ENCODE assay signal across 3 cellular contexts in the genomic region with DNA sequence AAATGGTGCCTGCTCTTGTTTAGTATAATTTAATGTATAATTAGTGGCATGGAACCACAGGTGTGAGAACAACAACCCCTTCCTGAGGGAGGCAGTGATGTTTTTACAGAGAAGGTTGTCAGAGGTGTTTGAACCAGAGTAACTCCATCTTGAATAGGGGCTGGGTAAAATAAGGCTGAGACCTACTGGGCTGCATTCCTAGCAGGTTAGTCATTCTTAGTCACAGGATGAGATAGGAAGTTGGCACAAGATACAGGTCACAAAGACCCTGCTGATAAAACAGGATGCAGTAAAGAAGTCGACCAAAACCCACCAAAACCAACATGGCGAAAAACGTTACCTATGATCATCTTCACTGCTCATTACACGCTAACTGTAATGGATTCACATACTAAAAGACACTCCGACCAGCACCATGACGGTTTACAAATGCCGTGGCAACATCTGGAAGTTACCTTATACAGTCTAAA.
A peak's percentile ranks its signal among the peaks of the same experiment; 100 is the strongest.
TF ChIP-seq lines count a peak whose summit lies in the region.

No MANE protein-coding gene starts in this region.

TF ChIP-seq in A549, 52 proteins besides CTCF, POLR2A, EP300 and RAD21 (continues in another document):
- TF ChIP-seq HOXB5 (CRISPR knock-in tag; IDR thresholded peaks at IDR 0.05) = 0 out of 2 replicates have a peak, but pooled peaks have one; percentile 28
- TF ChIP-seq BHLHE40 (IDR thresholded peaks at IDR 0.05; ENCODE audit: low read depth, low read length) = no peak
- peak; percentile 70; the same call in 1 of the 2 replicates for TF ChIP-seq FOXS1 (CRISPR knock-in tag; IDR thresholded peaks at IDR 0.05)
- TF ChIP-seq, protein P1, sequence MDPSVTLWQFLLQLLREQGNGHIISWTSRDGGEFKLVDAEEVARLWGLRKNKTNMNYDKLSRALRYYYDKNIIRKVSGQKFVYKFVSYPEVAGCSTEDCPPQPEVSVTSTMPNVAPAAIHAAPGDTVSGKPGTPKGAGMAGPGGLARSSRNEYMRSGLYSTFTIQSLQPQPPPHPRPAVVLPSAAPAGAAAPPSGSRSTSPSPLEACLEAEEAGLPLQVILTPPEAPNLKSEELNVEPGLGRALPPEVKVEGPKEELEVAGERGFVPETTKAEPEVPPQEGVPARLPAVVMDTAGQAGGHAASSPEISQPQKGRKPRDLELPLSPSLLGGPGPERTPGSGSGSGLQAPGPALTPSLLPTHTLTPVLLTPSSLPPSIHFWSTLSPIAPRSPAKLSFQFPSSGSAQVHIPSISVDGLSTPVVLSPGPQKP (IDR thresholded peaks at IDR 0.05; ENCODE audit: low read depth, low read length) = no peak
- TF ChIP-seq, protein P2, sequence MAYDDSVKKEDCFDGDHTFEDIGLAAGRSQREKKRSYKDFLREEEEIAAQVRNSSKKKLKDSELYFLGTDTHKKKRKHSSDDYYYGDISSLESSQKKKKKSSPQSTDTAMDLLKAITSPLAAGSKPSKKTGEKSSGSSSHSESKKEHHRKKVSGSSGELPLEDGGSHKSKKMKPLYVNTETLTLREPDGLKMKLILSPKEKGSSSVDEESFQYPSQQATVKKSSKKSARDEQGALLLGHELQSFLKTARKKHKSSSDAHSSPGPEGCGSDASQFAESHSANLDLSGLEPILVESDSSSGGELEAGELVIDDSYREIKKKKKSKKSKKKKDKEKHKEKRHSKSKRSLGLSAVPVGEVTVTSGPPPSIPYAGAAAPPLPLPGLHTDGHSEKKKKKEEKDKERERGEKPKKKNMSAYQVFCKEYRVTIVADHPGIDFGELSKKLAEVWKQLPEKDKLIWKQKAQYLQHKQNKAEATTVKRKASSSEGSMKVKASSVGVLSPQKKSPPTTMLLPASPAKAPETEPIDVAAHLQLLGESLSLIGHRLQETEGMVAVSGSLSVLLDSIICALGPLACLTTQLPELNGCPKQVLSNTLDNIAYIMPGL (CRISPR knock-in tag; IDR thresholded peaks at IDR 0.05; ENCODE audit: borderline replicate concordance) = no peak
- no peak for TF ChIP-seq FOSB (CRISPR knock-in tag; IDR thresholded peaks at IDR 0.05)
- no peak for TF ChIP-seq NFE2L2 (conservative IDR thresholded peaks at IDR 0.05; ENCODE audit: low read length)
- no peak for TF ChIP-seq POLR2AphosphoS2 (conservative IDR thresholded peaks at IDR 0.05; ENCODE audit: low read length)
- TF ChIP-seq KDM5A (IDR thresholded peaks at IDR 0.05) = no peak
- TF ChIP-seq, protein P3, sequence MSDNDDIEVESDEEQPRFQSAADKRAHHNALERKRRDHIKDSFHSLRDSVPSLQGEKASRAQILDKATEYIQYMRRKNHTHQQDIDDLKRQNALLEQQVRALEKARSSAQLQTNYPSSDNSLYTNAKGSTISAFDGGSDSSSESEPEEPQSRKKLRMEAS (IDR thresholded peaks at IDR 0.05) = no peak
- no peak for TF ChIP-seq TP53 (CRISPR knock-in tag; IDR thresholded peaks at IDR 0.05)
- no peak for TF ChIP-seq FOSL2 (IDR thresholded peaks at IDR 0.05)
- TF ChIP-seq FOSL2 (CRISPR knock-in tag; IDR thresholded peaks at IDR 0.05) = no peak
- TF ChIP-seq RCOR1 (IDR thresholded peaks at IDR 0.05; ENCODE audit: low read depth, low read length) = no peak
- TF ChIP-seq CHD2 (IDR thresholded peaks at IDR 0.05; ENCODE audit: low read length, partially characterized antibody) = no peak
- TF ChIP-seq RFX5 (IDR thresholded peaks at IDR 0.05) = no peak
- TF ChIP-seq ZNF302 (CRISPR knock-in tag; IDR thresholded peaks at IDR 0.05) = peak; percentile 62; the same call in 1 of the 2 replicates
- TF ChIP-seq RARB (CRISPR knock-in tag; IDR thresholded peaks at IDR 0.05) = no peak
- TF ChIP-seq EHF (CRISPR knock-in tag; IDR thresholded peaks at IDR 0.05) = 0 out of 2 replicates have a peak, but pooled peaks have one; percentile 35
- no peak for TF ChIP-seq ZSCAN20 (CRISPR knock-in tag; IDR thresholded peaks at IDR 0.05)
- TF ChIP-seq, protein P4, sequence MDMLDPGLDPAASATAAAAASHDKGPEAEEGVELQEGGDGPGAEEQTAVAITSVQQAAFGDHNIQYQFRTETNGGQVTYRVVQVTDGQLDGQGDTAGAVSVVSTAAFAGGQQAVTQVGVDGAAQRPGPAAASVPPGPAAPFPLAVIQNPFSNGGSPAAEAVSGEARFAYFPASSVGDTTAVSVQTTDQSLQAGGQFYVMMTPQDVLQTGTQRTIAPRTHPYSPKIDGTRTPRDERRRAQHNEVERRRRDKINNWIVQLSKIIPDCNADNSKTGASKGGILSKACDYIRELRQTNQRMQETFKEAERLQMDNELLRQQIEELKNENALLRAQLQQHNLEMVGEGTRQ (IDR thresholded peaks at IDR 0.05) = no peak

TF ChIP-seq in HCT116, 20 proteins besides CTCF, POLR2A, EP300 and RAD21:
- peak; percentile 28 for TF ChIP-seq JUND (IDR thresholded peaks at IDR 0.05)
- TF ChIP-seq CEBPB (IDR thresholded peaks at IDR 0.05; ENCODE audit: low read depth) = no peak
- TF ChIP-seq CBX3 (IDR thresholded peaks at IDR 0.05; ENCODE audit: low read depth) = no peak
- TF ChIP-seq FOSL1 (IDR thresholded peaks at IDR 0.05; ENCODE audit: low read depth) = peak; percentile 41
- TF ChIP-seq ZFX (IDR thresholded peaks at IDR 0.05) = no peak

TF ChIP-seq in endothelial cell of umbilical vein, 7 proteins besides CTCF, POLR2A, EP300 and RAD21:
- TF ChIP-seq POLR2AphosphoS5 (IDR thresholded peaks at IDR 0.05; ENCODE audit: insufficient read depth, low read depth, low read length) = peak; percentile 50
- no peak for TF ChIP-seq MYC (IDR thresholded peaks at IDR 0.05; ENCODE audit: low read depth, low read length)
- peak; percentile 70 for TF ChIP-seq FOS (IDR thresholded peaks at IDR 0.05; ENCODE audit: borderline replicate concordance, insufficient read depth, low read length)
- TF ChIP-seq EZH2 (IDR thresholded peaks at IDR 0.05; ENCODE audit: borderline replicate concordance, low read depth, low read length, severe bottlenecking) = no peak
- TF ChIP-seq JUN (IDR thresholded peaks at IDR 0.05; ENCODE audit: borderline replicate concordance, insufficient read depth, insufficient read length, low read depth) = peak; percentile 39
- TF ChIP-seq GATA2 (IDR thresholded peaks at IDR 0.05; ENCODE audit: insufficient read depth, insufficient read length, low read depth, low read length) = peak; percentile 71
TF ChIP-seq in endothelial cell of umbilical vein: peak in this region for 4.
